8 cellular contexts compared by ENCODE assay signal in genomic region chr5:157744055-157745011, GRCh38. TPM values are rescaled to one million over a fixed set of nuclear protein-coding genes. Genes with fewer than 3 reads are reported as not detected.
DNase-seq lines count a peak whose midpoint lies in the region; ATAC-seq, FAIRE-seq and TF ChIP-seq lines count a peak whose summit lies in the region.

No MANE protein-coding gene starts in this region.

- no peaks in the 10 kb centered on the region for H3K9me3 Mint-ChIP-seq in natural killer cell

- H3K4me1 Mint-ChIP-seq in natural killer cell = peaks cover 16 to 24% of the 10 kb centered on the region in 2 donors

- FAIRE-seq in GM19239 (lab: Jason Lieb, UNC) = peak; percentile 47

- DNase-seq in GM19239 (ENCODE audit: insufficient read length, low spot score) (peak; percentile 41), natural killer cell (no peak), NK-92 (lab: John Stamatoyannopoulos, UW; ENCODE audit: unreplicated experiment) (no peak)
- DNase-seq in NK-92 treated with Interleukin-12 subunit alpha and Interleukin-12 subunit beta, amount 100 ng/mL, for 24 hours (lab: John Stamatoyannopoulos, UW) = no peak

- no peaks in the 10 kb centered on the region for H3K27me3 Mint-ChIP-seq in natural killer cell (ENCODE audit: low read depth in 2 of 2)

- H3K36me3 Mint-ChIP-seq in natural killer cell = no peaks in the 10 kb centered on the region

- H3K27ac ChIP-seq in C4-2B = peak overlapping the region; percentile 72

- TF ChIP-seq CTCF in C4-2B (conservative IDR thresholded peaks at IDR 0.05) = no peak
- no peak for TF ChIP-seq CTCF in WI38 (IDR thresholded peaks at IDR 0.05; ENCODE audit: low read depth, low read length)
- TF ChIP-seq CTCF in natural killer cell (IDR thresholded peaks at IDR 0.05) = no peak

- peak overlapping the region; percentile 79 for H3K4me3 ChIP-seq in WI38 (ENCODE audit: low read depth, low read length)

- H3K27ac Mint-ChIP-seq in natural killer cell = peak overlapping the region; percentile 30 to 70

- ATAC-seq in HG03460 (IDR thresholded peaks at IDR 0.05; ENCODE audit: unreplicated experiment) (peak; percentile 33), esophagus mucosa (peak; percentile 11), natural killer cell (peak in 2 of 3 donors; percentile 11 to 17)

- intact Hi-C loops in natural killer cell (cut with micrococcal nuclease) = loop anchor here (5.0 kb wide), 1 partner anchor 72 kb away; the partner anchor contains the start of gene C5orf52

- H3K4me3 Mint-ChIP-seq in natural killer cell = peak overlapping the region; percentile 96

RNA-seq across cellular contexts. Expression of gene LSM11, which starts 0.8 kb away (rescaled TPM):
- total RNA-seq in esophagus mucosa = 2.0 TPM
- total RNA-seq in natural killer cell = 1 to 10 TPM; 1.2 to 2.3 (median 2.0) TPM

RNA-seq across cellular contexts. Expression of gene THG1L, which starts 13.1 kb away (rescaled TPM):
- total RNA-seq in esophagus mucosa (10.6 TPM), natural killer cell (1 to 10 TPM; 3.1 to 4.7 (median 3.5) TPM)
